In the genomic region with DNA sequence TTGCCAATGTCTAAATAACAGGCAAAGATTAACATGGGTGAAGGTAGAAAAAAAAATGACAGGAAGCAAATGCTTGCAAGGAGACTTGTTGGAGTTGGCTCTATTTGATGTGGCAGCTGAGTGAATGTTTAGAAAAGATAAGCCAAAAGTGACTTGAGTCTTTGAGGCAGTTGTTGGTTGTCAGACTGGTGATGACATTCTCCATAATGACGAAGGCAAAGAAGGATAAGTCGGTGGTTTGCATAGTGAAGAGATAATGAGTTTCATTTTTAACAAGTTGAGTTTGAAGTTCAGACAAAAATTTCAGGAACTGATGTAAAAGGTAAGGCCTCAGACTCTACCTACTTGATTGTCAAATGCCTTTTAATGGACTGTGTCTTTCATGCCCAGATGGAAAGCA, we compare ENCODE assay signal across 30 cellular contexts.
"Had no signal": no experiment of that assay in that cellular context is flagged by ENCODE, and none has a peak within 500 bp of the region (broad histone marks: within the 10 kb centered on the region; RNA-seq: fewer than 3 reads in every experiment).

No MANE protein-coding gene starts in this region.

- H3K27me3 Mint-ChIP-seq: activated B cell treated with CpG ODN at 0.5 μM for 24 hours; activated CD8-positive, alpha-beta T cell treated with anti-CD3 and anti-CD28 coated beads for 36 hours; activated naive CD8-positive, alpha-beta T cell; activated T-helper 17 cell treated with anti-CD3 and anti-CD28 coated beads, Interleukin-2, amount 50 U/mL, for 72 hours; central memory CD8-positive, alpha-beta T cell; dendritic cell treated with granulocyte-macrophage colony-stimulating factor and Interleukin-4, amounts not matched to agents 40 ng/mL and 50 ng/mL, for 4 days had no signal

- H3K36me3 Mint-ChIP-seq: activated naive CD8-positive, alpha-beta T cell had no signal

- H3K79me2 ChIP-seq: hepatocyte had no signal

- DNase-seq: activated B cell treated with CpG ODN at 0.5 μM for 24 hours; activated CD4-positive, alpha-beta T cell treated with anti-CD3 and anti-CD28 coated beads for 48 hours; activated CD4-positive, alpha-beta T cell treated with anti-CD3 and anti-CD28 coated beads, Interleukin-2, amount 50 U/mL, for 1 hour; activated CD4-positive, alpha-beta T cell treated with anti-CD3 and anti-CD28 coated beads, Interleukin-2, amount 50 U/mL, for 48 hours; activated CD8-positive, alpha-beta memory T cell treated with anti-CD3 and anti-CD28 coated beads for 24 hours; activated CD8-positive, alpha-beta T cell treated with anti-CD3 and anti-CD28 coated beads for 36 hours; activated effector memory CD4-positive, alpha-beta T cell treated with Interleukin-2 at 50 U/mL for 16 hours; activated gamma-delta T cell treated with Interleukin-2 at 50 U/mL for 16 hours; activated naive CD4-positive, alpha-beta T cell treated with anti-CD3 and anti-CD28 coated beads, Interleukin-2, amount 50 U/mL, for 16 hours; activated naive CD4-positive, alpha-beta T cell treated with Interleukin-2 at 50 U/mL for 16 hours; activated T-cell treated with anti-CD3 and anti-CD28 coated beads, Interleukin-2, amount 50 U/mL, for 4 hours; amniotic stem cell; anterior cingulate cortex; brain microvascular endothelial cell; dorsolateral prefrontal cortex; effector memory CD4-positive, alpha-beta T cell; endodermal cell; foreskin fibroblast; heart right ventricle; T1000; WERI-Rb-1 had no signal

- H3K9me3 Mint-ChIP-seq: endodermal cell had no signal

- H3K27ac Mint-ChIP-seq: activated B cell treated with CpG ODN at 0.5 μM for 24 hours; activated CD8-positive, alpha-beta T cell treated with anti-CD3 and anti-CD28 coated beads for 36 hours; activated naive CD8-positive, alpha-beta T cell; activated T-helper 17 cell treated with anti-CD3 and anti-CD28 coated beads, Interleukin-2, amount 50 U/mL, for 72 hours; dendritic cell treated with granulocyte-macrophage colony-stimulating factor and Interleukin-4, amounts not matched to agents 40 ng/mL and 50 ng/mL, for 4 days; endodermal cell; T-helper 2 cell treated with Interferon-gamma antibody and Interleukin-4, amounts not matched to agents 5 μg/mL and 100 μg/mL, for 36 hours had no signal

- H2AFZ ChIP-seq: hepatocyte had no signal

- H3K4me3 Mint-ChIP-seq: activated B cell treated with CpG ODN at 0.5 μM for 24 hours; activated CD8-positive, alpha-beta T cell treated with anti-CD3 and anti-CD28 coated beads for 36 hours; activated naive CD8-positive, alpha-beta T cell; activated T-cell treated with anti-CD3 and anti-CD28 coated beads, Interleukin-2, amount 50 U/mL, for 4 hours; activated T-helper 17 cell treated with anti-CD3 and anti-CD28 coated beads, Interleukin-2, amount 50 U/mL, for 72 hours; central memory CD8-positive, alpha-beta T cell; dendritic cell treated with granulocyte-macrophage colony-stimulating factor and Interleukin-4, amounts not matched to agents 40 ng/mL and 50 ng/mL, for 4 days; endodermal cell; T-helper 2 cell treated with Interferon-gamma antibody and Interleukin-4, amounts not matched to agents 5 μg/mL and 100 μg/mL, for 36 hours had no signal

- ATAC-seq: activated CD4-positive, CD25-positive, alpha-beta regulatory T cell treated with anti-CD3 and anti-CD28 coated beads, Interleukin-2, amount 50 U/mL, for 24 hours; activated CD8-positive, alpha-beta T cell treated with anti-CD3 and anti-CD28 coated beads for 36 hours; activated T-cell treated with anti-CD3 and anti-CD28 coated beads, Interleukin-2, amount 50 U/mL, for 4 hours; activated T-helper 17 cell treated with anti-CD3 and anti-CD28 coated beads, Interleukin-2, amount 50 U/mL, for 72 hours; esophagus mucosa; heart right ventricle had no signal

- H3K4me1 ChIP-seq: heart right ventricle had no signal

- H3K27ac ChIP-seq: brain microvascular endothelial cell, coronary artery, dorsolateral prefrontal cortex, heart right ventricle, hepatocyte, WERI-Rb-1 had no signal

- H3K36me3 ChIP-seq: brain microvascular endothelial cell, heart right ventricle, WERI-Rb-1 had no signal

- H3K4me2 ChIP-seq: hepatocyte had no signal

- H3K4me1 Mint-ChIP-seq: activated B cell treated with CpG ODN at 0.5 μM for 24 hours; activated T-helper 17 cell treated with anti-CD3 and anti-CD28 coated beads, Interleukin-2, amount 50 U/mL, for 72 hours; central memory CD8-positive, alpha-beta T cell; endodermal cell had no signal

- H3K27me3 ChIP-seq: brain microvascular endothelial cell, dorsolateral prefrontal cortex, heart right ventricle, hepatocyte had no signal

- H3K4me3 ChIP-seq: coronary artery, dorsolateral prefrontal cortex, heart right ventricle, hepatocyte had no signal
